ENCODE assay signal across 1 cellular context in the genomic region with DNA sequence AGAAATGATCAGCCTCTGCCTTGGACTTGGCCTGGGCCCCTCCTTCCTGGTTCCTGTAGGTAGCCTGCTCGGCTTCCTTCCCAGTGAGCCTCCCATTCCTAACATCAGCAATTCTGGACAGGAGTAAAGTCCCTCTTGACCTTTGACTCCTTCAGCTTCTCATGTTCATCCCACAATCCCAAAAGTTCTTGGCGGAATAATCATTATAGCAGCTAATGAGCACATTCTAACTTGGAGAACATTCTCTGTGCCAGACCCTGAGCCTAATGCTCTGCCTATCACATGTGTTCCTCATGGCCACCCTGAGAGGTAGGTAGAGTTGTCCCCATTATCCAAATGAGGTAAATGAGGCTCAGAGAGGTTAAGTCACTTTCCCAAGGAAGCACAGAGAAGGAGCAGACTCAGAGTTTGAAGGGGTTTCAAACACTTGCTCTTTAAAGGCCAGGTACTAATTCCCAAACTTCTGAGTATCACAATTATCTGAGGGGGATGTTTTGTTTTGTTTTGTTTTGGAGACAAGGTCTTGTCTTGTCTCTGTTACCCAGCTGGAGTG.
TF ChIP-seq lines count a peak whose summit lies in the region.

No MANE protein-coding gene starts in this region.

TF ChIP-seq in liver, 16 proteins besides CTCF, POLR2A, EP300 and RAD21:
- TF ChIP-seq, protein P1, sequence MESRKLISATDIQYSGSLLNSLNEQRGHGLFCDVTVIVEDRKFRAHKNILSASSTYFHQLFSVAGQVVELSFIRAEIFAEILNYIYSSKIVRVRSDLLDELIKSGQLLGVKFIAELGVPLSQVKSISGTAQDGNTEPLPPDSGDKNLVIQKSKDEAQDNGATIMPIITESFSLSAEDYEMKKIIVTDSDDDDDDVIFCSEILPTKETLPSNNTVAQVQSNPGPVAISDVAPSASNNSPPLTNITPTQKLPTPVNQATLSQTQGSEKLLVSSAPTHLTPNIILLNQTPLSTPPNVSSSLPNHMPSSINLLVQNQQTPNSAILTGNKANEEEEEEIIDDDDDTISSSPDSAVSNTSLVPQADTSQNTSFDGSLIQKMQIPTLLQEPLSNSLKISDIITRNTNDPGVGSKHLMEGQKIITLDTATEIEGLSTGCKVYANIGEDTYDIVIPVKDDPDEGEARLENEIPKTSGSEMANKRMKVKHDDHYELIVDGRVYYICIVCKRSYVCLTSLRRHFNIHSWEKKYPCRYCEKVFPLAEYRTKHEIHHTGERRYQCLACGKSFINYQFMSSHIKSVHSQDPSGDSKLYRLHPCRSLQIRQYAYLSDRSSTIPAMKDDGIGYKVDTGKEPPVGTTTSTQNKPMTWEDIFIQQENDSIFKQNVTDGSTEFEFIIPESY (IDR thresholded peaks at IDR 0.05) = no peak
- TF ChIP-seq GABPA (IDR thresholded peaks at IDR 0.05 in 1 of 2, conservative IDR thresholded peaks at IDR 0.05 in 1 of 2) = peak in 1 of 2 donors; percentile 32
- no peak for TF ChIP-seq TAF1 (conservative IDR thresholded peaks at IDR 0.05)
- peak; percentile 60 to 64 for TF ChIP-seq HNF4A (conservative IDR thresholded peaks at IDR 0.05)
- no peak for TF ChIP-seq RXRA (IDR thresholded peaks at IDR 0.05)
- TF ChIP-seq EGR1 (IDR thresholded peaks at IDR 0.05; ENCODE audit: low read depth in 2 of 2) = peak in 1 of 2 donors; percentile 16
- TF ChIP-seq HNF4G (IDR thresholded peaks at IDR 0.05) = peak; percentile 26
- TF ChIP-seq NR2F2 (IDR thresholded peaks at IDR 0.05) = peak; percentile 35
